In the genomic region with DNA sequence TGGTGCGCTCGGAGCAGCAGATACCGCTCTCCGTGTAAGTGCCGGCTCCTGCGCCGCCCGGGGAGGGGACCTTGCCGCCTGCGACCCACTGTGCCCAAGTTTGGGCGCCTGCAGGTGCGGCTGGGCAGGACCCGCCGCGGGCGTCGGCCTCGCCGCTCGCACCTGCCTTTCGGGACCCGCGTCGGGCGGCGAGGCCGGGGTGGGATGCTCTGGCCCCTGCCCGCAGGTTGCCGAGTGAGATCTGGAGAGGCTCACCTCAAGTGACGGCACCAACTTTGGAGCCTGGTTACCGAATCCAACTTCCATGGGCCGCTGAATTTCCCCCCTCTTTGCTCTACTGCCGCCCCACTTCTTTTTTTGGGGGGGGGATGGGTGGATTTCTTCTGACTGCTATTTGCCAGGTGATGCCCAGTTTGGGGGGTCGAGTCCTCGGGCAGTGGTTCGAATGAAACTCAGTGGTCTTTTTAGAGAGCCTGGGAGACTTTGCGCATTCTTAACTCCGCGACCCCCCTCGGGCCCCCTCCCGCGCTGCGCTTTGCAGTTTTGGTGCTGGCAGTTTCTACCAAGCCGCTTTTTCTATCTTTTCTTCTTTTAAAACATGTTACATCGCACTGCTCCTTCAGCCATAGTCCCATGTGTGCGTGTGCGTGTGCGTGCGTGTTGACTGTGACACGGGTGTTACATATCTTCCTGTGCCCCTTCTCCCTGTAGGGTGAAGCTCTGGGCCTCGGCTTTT, we compare ENCODE assay signal across 1 cellular context.
TF ChIP-seq lines count a peak whose summit lies in the region.

No MANE protein-coding gene starts in this region.

TF ChIP-seq in HEK293, 187 proteins besides CTCF, POLR2A, EP300 and RAD21 (continued from another document and continues in another):
- TF ChIP-seq PATZ1 (tag by site-specific recombination; IDR thresholded peaks at IDR 0.05) (peak; percentile 59), ZFP41 (tag by site-specific recombination; IDR thresholded peaks at IDR 0.05; ENCODE audit: borderline replicate concordance) (no peak), ZBTB20 (tag by site-specific recombination; IDR thresholded peaks at IDR 0.05) (peak; percentile 32; the same call in 1 of the 2 replicates), ZNF341 (tag by site-specific recombination; IDR thresholded peaks at IDR 0.05; ENCODE audit: low read depth) (0 out of 2 replicates have a peak, but pooled peaks have one; percentile 17), ZNF449 (tag by site-specific recombination; IDR thresholded peaks at IDR 0.05) (0 out of 2 replicates have a peak, but pooled peaks have one; percentile 16), ZNF335 (tag by site-specific recombination; conservative IDR thresholded peaks at IDR 0.05) (peak; percentile 41; the same call in 1 of the 2 replicates), ZBTB26 (tag by site-specific recombination; optimal IDR thresholded peaks at IDR 0.05) (peak; percentile 53), ZNF174 (tag by site-specific recombination; IDR thresholded peaks at IDR 0.05) (no peak), ZXDB (tag by site-specific recombination; IDR thresholded peaks at IDR 0.05) (no peak), ZNF175 (tag by site-specific recombination; IDR thresholded peaks at IDR 0.05) (no peak), SALL2 (tag by site-specific recombination; IDR thresholded peaks at IDR 0.05; ENCODE audit: borderline replicate concordance) (no peak), ZBTB11 (tag by site-specific recombination; conservative IDR thresholded peaks at IDR 0.05; ENCODE audit: low read depth) (peak; percentile 31; the same call in 1 of the 2 replicates), ZNF398 (tag by site-specific recombination; IDR thresholded peaks at IDR 0.05) (peak; percentile 77; the same call in 1 of the 2 replicates), ZNF561 (tag by site-specific recombination; IDR thresholded peaks at IDR 0.05; ENCODE audit: borderline replicate concordance) (0 out of 2 replicates have a peak, but pooled peaks have one; percentile 24), ZNF48 (tag by site-specific recombination; IDR thresholded peaks at IDR 0.05) (no peak), GLIS2 (tag by site-specific recombination; IDR thresholded peaks at IDR 0.05) (peak; percentile 50), ZSCAN18 (tag by site-specific recombination; IDR thresholded peaks at IDR 0.05) (no peak), ZNF624 (tag by site-specific recombination; IDR thresholded peaks at IDR 0.05) (no peak), PRDM4 (tag by site-specific recombination; IDR thresholded peaks at IDR 0.05) (peak; percentile 52; the same call in 1 of the 2 replicates), ZBTB8A (tag by site-specific recombination; IDR thresholded peaks at IDR 0.05) (peak; percentile 92)
- TF ChIP-seq, protein P1, sequence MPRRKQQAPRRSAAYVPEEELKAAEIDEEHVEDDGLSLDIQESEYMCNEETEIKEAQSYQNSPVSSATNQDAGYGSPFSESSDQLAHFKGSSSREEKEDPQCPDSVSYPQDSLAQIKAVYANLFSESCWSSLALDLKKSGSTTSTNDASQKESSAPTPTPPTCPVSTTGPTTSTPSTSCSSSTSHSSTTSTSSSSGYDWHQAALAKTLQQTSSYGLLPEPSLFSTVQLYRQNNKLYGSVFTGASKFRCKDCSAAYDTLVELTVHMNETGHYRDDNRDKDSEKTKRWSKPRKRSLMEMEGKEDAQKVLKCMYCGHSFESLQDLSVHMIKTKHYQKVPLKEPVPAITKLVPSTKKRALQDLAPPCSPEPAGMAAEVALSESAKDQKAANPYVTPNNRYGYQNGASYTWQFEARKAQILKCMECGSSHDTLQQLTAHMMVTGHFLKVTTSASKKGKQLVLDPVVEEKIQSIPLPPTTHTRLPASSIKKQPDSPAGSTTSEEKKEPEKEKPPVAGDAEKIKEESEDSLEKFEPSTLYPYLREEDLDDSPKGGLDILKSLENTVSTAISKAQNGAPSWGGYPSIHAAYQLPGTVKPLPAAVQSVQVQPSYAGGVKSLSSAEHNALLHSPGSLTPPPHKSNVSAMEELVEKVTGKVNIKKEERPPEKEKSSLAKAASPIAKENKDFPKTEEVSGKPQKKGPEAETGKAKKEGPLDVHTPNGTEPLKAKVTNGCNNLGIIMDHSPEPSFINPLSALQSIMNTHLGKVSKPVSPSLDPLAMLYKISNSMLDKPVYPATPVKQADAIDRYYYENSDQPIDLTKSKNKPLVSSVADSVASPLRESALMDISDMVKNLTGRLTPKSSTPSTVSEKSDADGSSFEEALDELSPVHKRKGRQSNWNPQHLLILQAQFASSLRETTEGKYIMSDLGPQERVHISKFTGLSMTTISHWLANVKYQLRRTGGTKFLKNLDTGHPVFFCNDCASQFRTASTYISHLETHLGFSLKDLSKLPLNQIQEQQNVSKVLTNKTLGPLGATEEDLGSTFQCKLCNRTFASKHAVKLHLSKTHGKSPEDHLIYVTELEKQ (tag by site-specific recombination; IDR thresholded peaks at IDR 0.05; ENCODE audit: borderline replicate concordance): no peak
